ENCODE assay signal across 15 cellular contexts in the genomic region with DNA sequence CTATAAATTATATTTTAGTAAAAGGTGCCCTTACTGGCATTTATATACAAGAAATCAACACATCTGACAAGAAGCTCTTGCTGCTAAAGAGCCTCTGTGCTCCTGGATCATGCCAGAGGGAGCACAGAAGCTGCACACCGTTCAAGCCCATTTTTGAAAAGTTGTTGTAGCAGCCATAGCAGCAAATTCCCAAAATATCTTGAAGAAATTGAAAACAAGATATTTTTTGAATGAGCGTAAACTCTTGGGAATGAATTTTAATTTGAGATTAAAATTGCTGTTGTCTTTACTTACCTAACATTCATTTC. TPM values are rescaled to one million over a fixed set of nuclear protein-coding genes. Genes with fewer than 3 reads are reported as not detected.
DNase-seq lines count a peak whose midpoint lies in the region; ATAC-seq and TF ChIP-seq lines count a peak whose summit lies in the region.
"Had no signal": no experiment of that assay in that cellular context is flagged by ENCODE, and none has a peak within 500 bp of the region (broad histone marks: within the 10 kb centered on the region; RNA-seq: fewer than 3 reads in every experiment).

No MANE protein-coding gene starts in this region.

- peaks cover 78% of the 10 kb centered on the region for H3K36me3 Mint-ChIP-seq in activated CD8-positive, alpha-beta memory T cell treated with anti-CD3 and anti-CD28 coated beads, Interleukin-2, amount 10 ng/mL, durations not matched to agents 7 days and 5 days
- peaks cover 75% of the 10 kb centered on the region for H3K36me3 Mint-ChIP-seq in activated CD8-positive, alpha-beta T cell treated with anti-CD3 and anti-CD28 coated beads, Interleukin-2, amount 10 ng/mL, durations not matched to agents 7 days and 5 days (ENCODE audit: low read depth)
- H3K36me3 Mint-ChIP-seq in naive thymus-derived CD8-positive, alpha-beta T cell = peaks cover 42 to 59% (median 55%) of the 10 kb centered on the region in 3 donors

- H3K27me3 Mint-ChIP-seq in activated CD8-positive, alpha-beta memory T cell treated with anti-CD3 and anti-CD28 coated beads, Interleukin-2, amount 10 ng/mL, durations not matched to agents 7 days and 5 days = no peaks in the 10 kb centered on the region
- no peaks in the 10 kb centered on the region for H3K27me3 Mint-ChIP-seq in activated CD8-positive, alpha-beta T cell treated with anti-CD3 and anti-CD28 coated beads, Interleukin-2, amount 10 ng/mL, durations not matched to agents 7 days and 5 days (ENCODE audit: low read depth)
- H3K27me3 Mint-ChIP-seq in naive thymus-derived CD8-positive, alpha-beta T cell = no peaks in the 10 kb centered on the region

- POLR2A ChIA-PET in activated CD8-positive, alpha-beta T cell treated with anti-CD3 and anti-CD28 coated beads, Interleukin-2, amount 10 ng/mL, durations not matched to agents 7 days and 5 days (lab: Charles Lee) = interaction anchor here (0.6 to 12.1 kb wide), 26 partner anchors 8 to 890 kb away, joined by 3 to 432 read pairs (median 6); a partner anchor contains a TSS
- POLR2A ChIA-PET in naive thymus-derived CD8-positive, alpha-beta T cell (lab: Charles Lee) = interaction anchor here (0.8 to 14.2 kb wide), 14 partner anchors 9 to 340 kb away, joined by 3 to 547 read pairs (median 6); no protein-coding TSS in a partner anchor

- peak overlapping the region; percentile 99 for H3K27ac Mint-ChIP-seq in activated CD8-positive, alpha-beta memory T cell treated with anti-CD3 and anti-CD28 coated beads, Interleukin-2, amount 10 ng/mL, durations not matched to agents 7 days and 5 days
- H3K27ac Mint-ChIP-seq in activated CD8-positive, alpha-beta T cell treated with anti-CD3 and anti-CD28 coated beads, Interleukin-2, amount 10 ng/mL, durations not matched to agents 7 days and 5 days = peak overlapping the region; percentile 97
- peak overlapping the region; percentile 94 to 99 (median 96) for H3K27ac Mint-ChIP-seq in naive thymus-derived CD8-positive, alpha-beta T cell

- ATAC-seq in activated CD8-positive, alpha-beta memory T cell treated with anti-CD3 and anti-CD28 coated beads, Interleukin-2, amount 10 ng/mL, durations not matched to agents 7 days and 5 days = no peak
- no peak for ATAC-seq in GM18505 (IDR thresholded peaks at IDR 0.05; ENCODE audit: unreplicated experiment)
- ATAC-seq in activated CD8-positive, alpha-beta T cell treated with anti-CD3 and anti-CD28 coated beads, Interleukin-2, amount 10 ng/mL, durations not matched to agents 7 days and 5 days = no peak
- no peak for ATAC-seq in naive thymus-derived CD8-positive, alpha-beta T cell
- ATAC-seq: right lobe of liver, Right ventricle myocardium inferior had no signal

- CTCF ChIA-PET in activated CD8-positive, alpha-beta memory T cell treated with anti-CD3 and anti-CD28 coated beads, Interleukin-2, amount 10 ng/mL, durations not matched to agents 7 days and 5 days (lab: Charles Lee) = interaction anchor here (1.0 to 5.2 kb wide), 5 partner anchors 13 to 322 kb away, joined by 3 to 33 read pairs (median 5); no protein-coding TSS in a partner anchor
- CTCF ChIA-PET in activated CD8-positive, alpha-beta T cell treated with anti-CD3 and anti-CD28 coated beads, Interleukin-2, amount 10 ng/mL, durations not matched to agents 7 days and 5 days (lab: Charles Lee) = interaction anchor here (0.9 to 3.2 kb wide), 11 partner anchors 8 to 127 kb away, joined by 3 to 18 read pairs (median 6); a partner anchor contains a TSS

- peak; percentile 38 for TF ChIP-seq POLR2A in GM18505 (IDR thresholded peaks at IDR 0.05; ENCODE audit: borderline replicate concordance, extremely low read depth, insufficient read depth, insufficient read length)

- no peaks in the 10 kb centered on the region for H3K9me3 Mint-ChIP-seq in activated CD8-positive, alpha-beta memory T cell treated with anti-CD3 and anti-CD28 coated beads, Interleukin-2, amount 10 ng/mL, durations not matched to agents 7 days and 5 days (ENCODE audit: low read depth)
- no peaks in the 10 kb centered on the region for H3K9me3 Mint-ChIP-seq in activated CD8-positive, alpha-beta T cell treated with anti-CD3 and anti-CD28 coated beads, Interleukin-2, amount 10 ng/mL, durations not matched to agents 7 days and 5 days (ENCODE audit: insufficient read depth)
- peaks cover 0 to 7% (median 0%) of the 10 kb centered on the region in 9 donors for H3K9me3 Mint-ChIP-seq in naive thymus-derived CD8-positive, alpha-beta T cell

- peak overlapping the region; percentile 95 for H3K4me3 Mint-ChIP-seq in activated CD8-positive, alpha-beta memory T cell treated with anti-CD3 and anti-CD28 coated beads, Interleukin-2, amount 10 ng/mL, durations not matched to agents 7 days and 5 days
- H3K4me3 Mint-ChIP-seq in activated CD8-positive, alpha-beta T cell treated with anti-CD3 and anti-CD28 coated beads, Interleukin-2, amount 10 ng/mL, durations not matched to agents 7 days and 5 days = peak overlapping the region; percentile 86
- H3K4me3 Mint-ChIP-seq in naive thymus-derived CD8-positive, alpha-beta T cell = peak overlapping the region; percentile 77 to 99 (median 95)

- DNase-seq in activated CD8-positive, alpha-beta memory T cell treated with anti-CD3 and anti-CD28 coated beads, Interleukin-2, amount 10 ng/mL, durations not matched to agents 7 days and 5 days = no peak
- no peak for DNase-seq in activated CD8-positive, alpha-beta memory T cell treated with anti-CD3 and anti-CD28 coated beads, Interleukin-2, amount 50 U/mL, for 48 hours
- DNase-seq in activated CD8-positive, alpha-beta T cell treated with anti-CD3 and anti-CD28 coated beads, Interleukin-2, amount 10 ng/mL, durations not matched to agents 7 days and 5 days = no peak
- DNase-seq in naive thymus-derived CD8-positive, alpha-beta T cell = no peak
- no peak for DNase-seq in stimulated activated naive CD4-positive, alpha-beta T cell treated with Interleukin-2 at 50 U/mL for 16 hours (lab: John Stamatoyannopoulos, UW)
- DNase-seq in hypothalamus (lab: John Stamatoyannopoulos, UW) = no peak
- DNase-seq in central memory CD4-positive, alpha-beta T cell = no peak
- DNase-seq: aorta, cerebellar nuclear complex, glutamatergic neuron, NCI-H1930, NCI-H446, right lobe of liver had no signal

- peaks cover 55% of the 10 kb centered on the region for H3K4me1 Mint-ChIP-seq in activated CD8-positive, alpha-beta memory T cell treated with anti-CD3 and anti-CD28 coated beads, Interleukin-2, amount 10 ng/mL, durations not matched to agents 7 days and 5 days
- peaks cover 60% of the 10 kb centered on the region for H3K4me1 Mint-ChIP-seq in activated CD8-positive, alpha-beta T cell treated with anti-CD3 and anti-CD28 coated beads, Interleukin-2, amount 10 ng/mL, durations not matched to agents 7 days and 5 days (ENCODE audit: low read depth)
- peaks cover 32 to 80% (median 65%) of the 10 kb centered on the region in 4 donors for H3K4me1 Mint-ChIP-seq in naive thymus-derived CD8-positive, alpha-beta T cell

RNA-seq across cellular contexts. Expression of a gene that starts 0.5 kb away (rescaled TPM):
- total RNA-seq in activated CD8-positive, alpha-beta memory T cell treated with anti-CD3 and anti-CD28 coated beads, Interleukin-2, amount 10 ng/mL, durations not matched to agents 7 days and 5 days = 100 to 1,000 TPM; 355 to 385 TPM
- 100 to 1,000 TPM; 277 to 282 TPM for total RNA-seq in activated CD8-positive, alpha-beta T cell treated with anti-CD3 and anti-CD28 coated beads, Interleukin-2, amount 10 ng/mL, durations not matched to agents 7 days and 5 days
- total RNA-seq in naive thymus-derived CD8-positive, alpha-beta T cell = 100 to 1,000 TPM; 433 to 438 TPM
- 100 to 1,000 TPM; 315 to 389 (median 329) TPM for polyA plus RNA-seq in naive thymus-derived CD8-positive, alpha-beta T cell
